In genomic region chr20:17097603-17098002, GRCh38 we compare ENCODE assay signal across 19 cellular contexts.
DNase-seq lines count a peak whose midpoint lies in the region; ATAC-seq lines count a peak whose summit lies in the region.
"Had no signal": no experiment of that assay in that cellular context is flagged by ENCODE, and none has a peak within 500 bp of the region (broad histone marks: within the 10 kb centered on the region; RNA-seq: fewer than 3 reads in every experiment).

No MANE protein-coding gene starts in this region.

- DNase-seq in DMS79 (lab: John Stamatoyannopoulos, UW) (peak; percentile 3), NCI-H2029 (lab: John Stamatoyannopoulos, UW) (peak; percentile 19), dedifferentiated amniotic fluid mesenchymal stem cell (ENCODE audit: extremely low spot score) (peak; percentile 6), trophoblast cell (no peak), iPS-NIHi11 (ENCODE audit: low spot score) (no peak)
- DNase-seq in stimulated activated CD4-positive, alpha-beta T cell treated with anti-CD3 and anti-CD28 coated beads, Interleukin-15, amount 100 ng/mL, for 24 hours: no peak
- DNase-seq: BE2C; C1 segment of cervical spinal cord; CD4-positive, CD25-positive, alpha-beta regulatory T cell; CD8-positive, alpha-beta memory T cell; COR-L47; DMS 273 treated with DMSO at 0.1 percent for 48 hours; DND-41; EL; H9; KBM-7 had no signal

- no peak overlapping the region for H2AK5ac ChIP-seq in trophoblast cell (ENCODE audit: low read length)

- no peaks in the 10 kb centered on the region for H3K27me3 ChIP-seq in trophoblast cell (ENCODE audit: insufficient read depth, low read length)
- H3K27me3 ChIP-seq: BE2C had no signal

- no peak overlapping the region for H3K27ac ChIP-seq in trophoblast cell (ENCODE audit: low read depth, low read length)
- H3K27ac ChIP-seq: HL-60 had no signal

- no peak overlapping the region for H2AFZ ChIP-seq in trophoblast cell (ENCODE audit: insufficient read depth, low read length, poor library complexity)

- no CpG with 5 or more reads among the region's 4 CpGs for WGBS in trophoblast cell (ENCODE audit: extremely low coverage, insufficient coverage, insufficient read length)

- no peak overlapping the region for H3K9ac ChIP-seq in trophoblast cell (ENCODE audit: low read length)

- no peak overlapping the region for H4K8ac ChIP-seq in trophoblast cell (ENCODE audit: low read depth, low read length)

- no peak overlapping the region for H2BK5ac ChIP-seq in trophoblast cell (ENCODE audit: low read depth, low read length, poor library complexity)

- no peak overlapping the region for H4K91ac ChIP-seq in trophoblast cell (ENCODE audit: low read depth, low read length)

- no peaks in the 10 kb centered on the region for H3K9me3 ChIP-seq in trophoblast cell (ENCODE audit: insufficient read depth, low read depth, low read length)
- H3K9me3 ChIP-seq: BE2C had no signal

- no peaks in the 10 kb centered on the region for H3K36me3 ChIP-seq in trophoblast cell (ENCODE audit: control insufficient read depth in 1 of 2, insufficient read depth in 2 of 2, low read length in 2 of 2)
- H3K36me3 ChIP-seq: BE2C had no signal

- no peak overlapping the region for H2BK120ac ChIP-seq in trophoblast cell (ENCODE audit: insufficient read depth, low read length, poor library complexity)

- H3K4me3 ChIP-seq in trophoblast cell (ENCODE audit: low read depth, low read length): no peak overlapping the region
- H3K4me3 ChIP-seq: GM12878 had no signal

- H3K23ac ChIP-seq in trophoblast cell (ENCODE audit: low read length): peak overlapping the region; percentile 46

- H3K14ac ChIP-seq in trophoblast cell (ENCODE audit: low read length): no peak overlapping the region

- H2BK12ac ChIP-seq in trophoblast cell (ENCODE audit: low read length): no peak overlapping the region

- no peaks in the 10 kb centered on the region for H3K4me1 ChIP-seq in trophoblast cell (ENCODE audit: control insufficient read depth in 1 of 2, insufficient read depth in 2 of 2, low read length in 2 of 2)
- H3K4me1 ChIP-seq: BE2C had no signal

- no peaks in the 10 kb centered on the region for H3K79me1 ChIP-seq in trophoblast cell (ENCODE audit: low read length)

- no peak overlapping the region for H3K4ac ChIP-seq in trophoblast cell (ENCODE audit: low read depth, low read length)

- no peak for ATAC-seq in HG02610 (IDR thresholded peaks at IDR 0.05; ENCODE audit: unreplicated experiment)
- ATAC-seq: GM12878 had no signal

- H4K12ac ChIP-seq in trophoblast cell (ENCODE audit: low read depth, low read length): no peak overlapping the region

- H3K18ac ChIP-seq in trophoblast cell (ENCODE audit: low read length): no peak overlapping the region

- H3K79me2 ChIP-seq in trophoblast cell (ENCODE audit: control insufficient read depth, insufficient read depth, low read length, poor library complexity): no peaks in the 10 kb centered on the region

- no peak overlapping the region for H3K4me2 ChIP-seq in trophoblast cell (ENCODE audit: low read length)

Comparison
In these comparisons a context has a peak if more than half of its experiments do, and no peak if none do; other contexts are left out.
1. DNase-seq: peak in DMS79 (single experiment), NCI-H2029 (single experiment) and dedifferentiated amniotic fluid mesenchymal stem cell (single experiment); none in trophoblast cell (0 of 2), iPS-NIHi11 (single experiment) and stimulated activated CD4-positive, alpha-beta T cell treated with anti-CD3 and anti-CD28 coated beads, Interleukin-15, amount 100 ng/mL, for 24 hours (single experiment).